Comparison of ENCODE assay signal across 11 cellular contexts in the genomic region with DNA sequence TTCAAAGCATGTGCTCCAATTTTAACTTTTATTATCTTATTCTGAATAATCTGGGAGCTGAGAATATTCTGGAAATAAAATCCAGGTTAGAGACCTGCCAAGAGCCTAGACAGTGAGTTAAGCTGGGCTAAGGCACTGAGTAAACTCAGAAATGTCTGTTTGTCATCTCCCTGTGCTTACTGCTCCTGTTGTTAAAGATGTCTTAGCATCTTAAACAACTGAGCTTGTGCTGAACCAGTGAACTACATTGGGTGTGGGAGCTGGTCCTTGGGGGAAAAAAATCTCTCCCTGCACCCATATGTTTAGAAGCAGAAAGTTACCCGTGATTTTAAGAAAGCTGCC. TPM values are rescaled to one million over a fixed set of nuclear protein-coding genes. Genes with fewer than 3 reads are reported as not detected.
DNase-seq lines count a peak whose midpoint lies in the region; ATAC-seq, FAIRE-seq and TF ChIP-seq lines count a peak whose summit lies in the region.
"Had no signal": no experiment of that assay in that cellular context is flagged by ENCODE, and none has a peak within 500 bp of the region (broad histone marks: within the 10 kb centered on the region; RNA-seq: fewer than 3 reads in every experiment).

No MANE protein-coding gene starts in this region.

- no peaks in the 10 kb centered on the region for H3K9me1 ChIP-seq in endothelial cell of umbilical vein (replicated peaks; ENCODE audit: control insufficient read depth, extremely low read depth, insufficient read depth, low read length)

- H3K9ac ChIP-seq in endothelial cell of umbilical vein (replicated peaks; ENCODE audit: extremely low read depth, insufficient read depth, low read length) = no peak overlapping the region
- no peak overlapping the region for H3K9ac ChIP-seq in MM.1S (ENCODE audit: low read length)

- TF ChIP-seq CTCF in left ventricle myocardium inferior (IDR thresholded peaks at IDR 0.05; ENCODE audit: borderline replicate concordance) (no peak), endothelial cell of umbilical vein (IDR thresholded peaks at IDR 0.05; ENCODE audit: extremely low read depth in 1 of 2, insufficient read depth in 1 of 2, low read depth in 1 of 2, low read length in 2 of 2) (no peak), nephron progenitor cell (IDR thresholded peaks at IDR 0.05) (no peak), MM.1S (IDR thresholded peaks at IDR 0.05; ENCODE audit: low read length) (no peak)

- H3K4me3 ChIP-seq in left ventricle myocardium inferior (no peak overlapping the region), right cardiac atrium (ENCODE audit: low read length) (no peak overlapping the region), endothelial cell of umbilical vein (replicated peaks in 1 of 3; ENCODE audit: insufficient read depth in 1 of 3, low read depth in 1 of 3, low read length in 3 of 3) (no peak overlapping the region), MM.1S (ENCODE audit: low read length) (no peak overlapping the region)

- POLR2A ChIA-PET in endothelial cell of umbilical vein (lab: Charles Lee) = no interaction called here

- H3K79me2 ChIP-seq in endothelial cell of umbilical vein (ENCODE audit: control insufficient read depth, insufficient read depth, low read length) (no peaks in the 10 kb centered on the region), MM.1S (ENCODE audit: low read length) (no peaks in the 10 kb centered on the region)

- no peaks in the 10 kb centered on the region for H3K36me3 Mint-ChIP-seq in nephron progenitor cell (ENCODE audit: low read depth)
- H3K36me3 Mint-ChIP-seq in activated T-cell treated with anti-CD3 and anti-CD28 coated beads, Interleukin-2, amount 50 U/mL, for 24 hours (ENCODE audit: low read depth) = no peaks in the 10 kb centered on the region

- intact Hi-C loops in left ventricle myocardium inferior (cut with micrococcal nuclease) = no loop called here
- intact Hi-C loops in right cardiac atrium (cut with DNase I) = no loop called here
- intact Hi-C loops in endothelial cell of umbilical vein (cut with micrococcal nuclease) = no loop called here

- H4K20me1 ChIP-seq in endothelial cell of umbilical vein (replicated peaks; ENCODE audit: control insufficient read depth, extremely low read depth, insufficient read depth, low read length) (no peaks in the 10 kb centered on the region), MM.1S (ENCODE audit: insufficient read depth, low read length) (no peaks in the 10 kb centered on the region)

- no peaks in the 10 kb centered on the region for H3F3A ChIP-seq in MM.1S (ENCODE audit: insufficient read depth, low read length)

- H3K4me1 Mint-ChIP-seq in nephron progenitor cell = peaks cover 56% of the 10 kb centered on the region
- no peaks in the 10 kb centered on the region for H3K4me1 Mint-ChIP-seq in activated T-cell treated with anti-CD3 and anti-CD28 coated beads, Interleukin-2, amount 50 U/mL, for 24 hours (ENCODE audit: low read depth)

- FAIRE-seq in endothelial cell of umbilical vein (lab: Jason Lieb, UNC) = no peak
- FAIRE-seq in GM12892 (lab: Jason Lieb, UNC) = no peak

- no peaks in the 10 kb centered on the region for H3K27me3 ChIP-seq in left ventricle myocardium inferior (ENCODE audit: low read depth)
- H3K27me3 ChIP-seq in right cardiac atrium (ENCODE audit: control insufficient read depth, insufficient read depth) = no peaks in the 10 kb centered on the region
- no peaks in the 10 kb centered on the region for H3K27me3 ChIP-seq in endothelial cell of umbilical vein (ENCODE audit: control insufficient read depth in 2 of 2, insufficient read depth in 2 of 2, low read length in 2 of 2)
- no peaks in the 10 kb centered on the region for H3K27me3 ChIP-seq in MM.1S (replicated peaks; ENCODE audit: insufficient read depth, low read length)

- TF ChIP-seq POLR2A in endothelial cell of umbilical vein (IDR thresholded peaks at IDR 0.05; ENCODE audit: low read depth, low read length) (no peak), GM12892 (IDR thresholded peaks at IDR 0.05; ENCODE audit: low read depth, low read length) (no peak)

- no peak for ATAC-seq in right cardiac atrium

- H3K27ac ChIP-seq in left ventricle myocardium inferior (replicated peaks) (peak overlapping the region; percentile 16), right cardiac atrium (ENCODE audit: low read length) (no peak overlapping the region), endothelial cell of umbilical vein (ENCODE audit: insufficient read depth, low read depth, low read length) (no peak overlapping the region), MM.1S (ENCODE audit: low read length) (no peak overlapping the region)

- DNase-seq in left ventricle myocardium inferior (no peak), right cardiac atrium (no peak), endothelial cell of umbilical vein (ENCODE audit: low read depth, low spot score) (peak; percentile 9), nephron progenitor cell (no peak), NCI-H82 treated with DMSO at 0.1 percent for 48 hours (lab: John Stamatoyannopoulos, UW; ENCODE audit: unreplicated experiment) (no peak), GM12892 (ENCODE audit: insufficient read length) (no peak), MM.1S (no peak)
- DNase-seq in activated T-cell treated with anti-CD3 and anti-CD28 coated beads, Interleukin-2, amount 50 U/mL, for 24 hours = no peak
- DNase-seq: activated CD4-positive, alpha-beta T cell treated with anti-CD3 and anti-CD28 coated beads for 1 hour; cortex of kidney; NCI-H2171 had no signal

- H2AFZ ChIP-seq in endothelial cell of umbilical vein (ENCODE audit: low read depth, low read length) (peak overlapping the region; percentile 61), MM.1S (ENCODE audit: low read length) (no peak overlapping the region)

- no TSS peak for BruUV-seq in endothelial cell of umbilical vein (replicated peaks; lab: Mats Ljungman, UMichigan)

- dilution Hi-C loops in endothelial cell of umbilical vein (cut with MboI; ENCODE audit: extremely low pct_ligation_motif_present, low sequenced_read_pairs) = no loop called here

- CTCF ChIA-PET in endothelial cell of umbilical vein (lab: Charles Lee) = interaction anchor here (1.1 to 2.9 kb wide), 10 partner anchors 8 to 320 kb away, joined by 3 to 17 read pairs (median 6); a partner anchor contains a TSS

- no peak overlapping the region for H3K4me3 Mint-ChIP-seq in nephron progenitor cell
- H3K4me3 Mint-ChIP-seq in activated T-cell treated with anti-CD3 and anti-CD28 coated beads, Interleukin-2, amount 50 U/mL, for 24 hours = no peak overlapping the region

- no peaks in the 10 kb centered on the region for H3K9me2 ChIP-seq in MM.1S (replicated peaks; ENCODE audit: insufficient read depth, low read length)

- H3K4me2 ChIP-seq in endothelial cell of umbilical vein (ENCODE audit: insufficient read depth, low read length) (no peak overlapping the region), MM.1S (ENCODE audit: low read depth, low read length) (no peak overlapping the region)

- peak overlapping the region; percentile 77 for H3K27ac Mint-ChIP-seq in nephron progenitor cell
- no peak overlapping the region for H3K27ac Mint-ChIP-seq in activated T-cell treated with anti-CD3 and anti-CD28 coated beads, Interleukin-2, amount 50 U/mL, for 24 hours

- WGBS in right cardiac atrium = 31% methylated on average over 1 of the region's 1 CpG

- H3K27me3 Mint-ChIP-seq in nephron progenitor cell (ENCODE audit: low read depth, poor library complexity) = peaks cover 4% of the 10 kb centered on the region
- H3K27me3 Mint-ChIP-seq in activated T-cell treated with anti-CD3 and anti-CD28 coated beads, Interleukin-2, amount 50 U/mL, for 24 hours = peaks cover 2% of the 10 kb centered on the region

- H3K36me3 ChIP-seq in left ventricle myocardium inferior (no peaks in the 10 kb centered on the region), endothelial cell of umbilical vein (ENCODE audit: control insufficient read depth in 2 of 2, extremely low read depth in 1 of 2, insufficient read depth in 2 of 2, low read length in 2 of 2) (no peaks in the 10 kb centered on the region), MM.1S (replicated peaks; ENCODE audit: insufficient read depth, low read length) (no peaks in the 10 kb centered on the region)

- H3K9me3 ChIP-seq in left ventricle myocardium inferior (replicated peaks) (no peaks in the 10 kb centered on the region), right cardiac atrium (ENCODE audit: control insufficient read depth, low read length) (no peaks in the 10 kb centered on the region), endothelial cell of umbilical vein (replicated peaks; ENCODE audit: control insufficient read depth, insufficient read depth, low read length) (no peaks in the 10 kb centered on the region), MM.1S (replicated peaks; ENCODE audit: insufficient read depth, low read length) (no peaks in the 10 kb centered on the region)

- peaks cover 42% of the 10 kb centered on the region for H3K4me1 ChIP-seq in left ventricle myocardium inferior
- H3K4me1 ChIP-seq in right cardiac atrium (ENCODE audit: control insufficient read depth, insufficient read depth, low read length) = no peaks in the 10 kb centered on the region
- H3K4me1 ChIP-seq in endothelial cell of umbilical vein (ENCODE audit: control insufficient read depth, extremely low read depth, insufficient read depth, low read length) = peaks cover 13% of the 10 kb centered on the region
- H3K4me1 ChIP-seq in MM.1S (ENCODE audit: low read length) = no peaks in the 10 kb centered on the region

- no peaks in the 10 kb centered on the region for H3K9me3 Mint-ChIP-seq in nephron progenitor cell
- H3K9me3 Mint-ChIP-seq in activated T-cell treated with anti-CD3 and anti-CD28 coated beads, Interleukin-2, amount 50 U/mL, for 24 hours = no peaks in the 10 kb centered on the region

RNA-seq across cellular contexts. Expression of a gene that starts 25.0 kb away (rescaled TPM):
- total RNA-seq in left ventricle myocardium inferior = 45.2 TPM
- total RNA-seq in right cardiac atrium = 10 to 100 TPM; 37.4 to 49.6 (median 43.8) TPM
- 27.7 TPM for polyA plus RNA-seq in right cardiac atrium
- total RNA-seq in endothelial cell of umbilical vein = 64.3 and 74.2 TPM in 2 replicates
- polyA plus RNA-seq in endothelial cell of umbilical vein = 41.6 and 49.2 TPM in 2 replicates
- 47.9 and 49.6 TPM in 2 replicates for polyA plus RNA-seq in endothelial cell of umbilical vein (2011; cell fraction: cytosol; rRNA removed)
- 70.1 and 77.1 TPM in 2 replicates for polyA plus RNA-seq in endothelial cell of umbilical vein (2011; cell fraction: nucleus; rRNA removed)
- polyA plus RNA-seq in endothelial cell of umbilical vein (2012) = 64.2 and 71.4 TPM in 2 replicates
- polyA minus RNA-seq in endothelial cell of umbilical vein = 71.5 and 72.6 TPM in 2 replicates
- polyA minus RNA-seq in endothelial cell of umbilical vein (2011; cell fraction: cytosol; rRNA and poly(A)+ RNA removed) = 51.2 TPM
- 26.4 and 37.0 TPM in 2 replicates for polyA minus RNA-seq in endothelial cell of umbilical vein (2011; cell fraction: nucleus; rRNA and poly(A)+ RNA removed)
- 45.0 TPM for polyA plus RNA-seq in GM12892 (2012; ENCODE audit: missing spikeins)

RNA-seq across cellular contexts. Expression of a gene that starts 49.0 kb away (rescaled TPM):
- total RNA-seq in left ventricle myocardium inferior (13.9 TPM), right cardiac atrium (10 to 100 TPM; 13.9 to 22.6 (median 19.4) TPM), endothelial cell of umbilical vein (22.7 and 28.9 TPM in 2 replicates)
- polyA plus RNA-seq in right cardiac atrium (13.5 TPM), endothelial cell of umbilical vein (23.3 and 24.5 TPM in 2 replicates)
- 18.0 and 21.7 TPM in 2 replicates for polyA plus RNA-seq in endothelial cell of umbilical vein (2011; cell fraction: cytosol; rRNA removed)
- polyA plus RNA-seq in endothelial cell of umbilical vein (2011; cell fraction: nucleus; rRNA removed) = 17.9 and 23.3 TPM in 2 replicates
- polyA plus RNA-seq in endothelial cell of umbilical vein (2012) = 18.7 and 20.5 TPM in 2 replicates
- polyA minus RNA-seq in endothelial cell of umbilical vein = 10.2 and 22.5 TPM in 2 replicates
- polyA minus RNA-seq in endothelial cell of umbilical vein (2011; cell fraction: cytosol; rRNA and poly(A)+ RNA removed) = 1.6 TPM
- 5.8 and 10.2 TPM in 2 replicates for polyA minus RNA-seq in endothelial cell of umbilical vein (2011; cell fraction: nucleus; rRNA and poly(A)+ RNA removed)
- polyA plus RNA-seq in GM12892 (2012; ENCODE audit: missing spikeins) = 10.9 TPM
